Comparison of ENCODE assay signal across 34 cellular contexts in the genomic region with DNA sequence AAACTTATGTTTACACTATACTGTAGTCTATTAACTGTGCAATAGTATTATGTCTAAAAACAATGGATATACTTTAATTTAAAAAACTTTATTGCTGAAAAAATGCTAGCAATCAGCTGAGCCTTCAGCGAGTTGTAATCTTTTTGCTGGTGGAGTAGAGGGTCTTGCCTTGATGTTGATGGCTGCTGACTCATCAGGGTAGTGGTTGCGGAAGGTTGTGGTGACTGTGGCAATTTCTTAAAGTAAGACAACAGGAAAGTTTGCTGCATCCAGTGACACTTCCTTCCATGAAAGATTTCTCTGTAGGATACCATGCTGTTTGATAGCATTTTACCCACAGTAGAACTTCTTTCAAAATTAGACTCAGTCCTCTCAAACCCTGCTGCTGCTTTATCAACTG.
"Had no signal": no experiment of that assay in that cellular context is flagged by ENCODE, and none has a peak within 500 bp of the region (broad histone marks: within the 10 kb centered on the region; RNA-seq: fewer than 3 reads in every experiment).

No MANE protein-coding gene starts in this region.

- H3K9me3 Mint-ChIP-seq: activated CD4-positive, alpha-beta T cell treated with anti-CD3 and anti-CD28 coated beads, Interleukin-2, amount 10 ng/mL, durations not matched to agents 24 days and 14 days; activated naive CD8-positive, alpha-beta T cell treated with anti-CD3 and anti-CD28 coated beads for 36 hours; central memory CD8-positive, alpha-beta T cell had no signal

- H3K36me3 Mint-ChIP-seq: activated naive CD8-positive, alpha-beta T cell treated with anti-CD3 and anti-CD28 coated beads for 36 hours had no signal

- H3K4me1 ChIP-seq: ascending aorta, colonic mucosa, Peyer's patch, SJCRH30 had no signal

- H3K4me3 Mint-ChIP-seq: activated CD4-positive, alpha-beta T cell treated with anti-CD3 and anti-CD28 coated beads, Interleukin-2, amount 10 ng/mL, durations not matched to agents 24 days and 14 days; activated CD8-positive, alpha-beta T cell treated with anti-CD3 and anti-CD28 coated beads, Interleukin-2, amount 10 ng/mL, durations not matched to agents 7 days and 5 days; activated naive CD8-positive, alpha-beta T cell treated with anti-CD3 and anti-CD28 coated beads for 36 hours; central memory CD8-positive, alpha-beta T cell had no signal

- H3K4me3 ChIP-seq: ascending aorta, cardiac muscle cell, colonic mucosa, Peyer's patch, SJCRH30, SK-N-MC had no signal

- H3K4me1 Mint-ChIP-seq: central memory CD8-positive, alpha-beta T cell had no signal

- H3K27ac ChIP-seq: ascending aorta, cardiac muscle cell, colonic mucosa, KMS-11, Peyer's patch, RWPE1, SJCRH30, SK-N-MC had no signal

- DNase-seq: activated CD4-positive, alpha-beta T cell treated with anti-CD3 and anti-CD28 coated beads, Interleukin-2, amount 10 ng/mL, durations not matched to agents 24 days and 14 days; activated CD4-positive, alpha-beta T cell treated with anti-CD3 and anti-CD28 coated beads, Interleukin-2, amount 50 U/mL, for 48 hours; activated CD8-positive, alpha-beta memory T cell treated with anti-CD3 and anti-CD28 coated beads, Interleukin-2, amount 50 U/mL, for 4 hours; activated CD8-positive, alpha-beta T cell treated with anti-CD3 and anti-CD28 coated beads, Interleukin-2, amount 10 ng/mL, durations not matched to agents 7 days and 5 days; activated effector memory CD4-positive, alpha-beta T cell treated with Interleukin-2 at 50 U/mL for 16 hours; activated naive CD4-positive, alpha-beta T cell; activated naive CD4-positive, alpha-beta T cell treated with anti-CD3 and anti-CD28 coated beads, Interleukin-2, amount 50 U/mL, for 16 hours; activated naive CD8-positive, alpha-beta T cell treated with anti-CD3 and anti-CD28 coated beads for 36 hours; activated T-cell treated with anti-CD3 and anti-CD28 coated beads, Interleukin-2, amount 50 U/mL, for 48 hours; amniotic stem cell; colonic mucosa; MM.1S; NCI-H1092 treated with DMSO at 0.1 percent for 48 hours; NCI-H1417; NCI-H146; NCI-H187; NCI-H2029 treated with DMSO at 0.1 percent for 48 hours; NCI-H2107; NCI-H2171; NCI-H510A; NCI-H526; NCI-H748 treated with DMSO at 0.1 percent for 48 hours; NK-92 treated with Interleukin-12 subunit alpha and Interleukin-12 subunit beta, amount 100 ng/mL, for 24 hours; PC-3; Peyer's patch; SJCRH30; T1000 had no signal

- H3K9me3 ChIP-seq: ascending aorta, colonic mucosa, Peyer's patch, SJCRH30 had no signal

- H3K27ac Mint-ChIP-seq: activated CD4-positive, alpha-beta T cell treated with anti-CD3 and anti-CD28 coated beads, Interleukin-2, amount 10 ng/mL, durations not matched to agents 24 days and 14 days; activated CD8-positive, alpha-beta T cell treated with anti-CD3 and anti-CD28 coated beads, Interleukin-2, amount 10 ng/mL, durations not matched to agents 7 days and 5 days; activated naive CD8-positive, alpha-beta T cell treated with anti-CD3 and anti-CD28 coated beads for 36 hours had no signal

- H3K27me3 ChIP-seq: ascending aorta, cardiac muscle cell, colonic mucosa, Peyer's patch had no signal

- ATAC-seq: activated CD8-positive, alpha-beta T cell treated with anti-CD3 and anti-CD28 coated beads, Interleukin-2, amount 10 ng/mL, durations not matched to agents 7 days and 5 days; PC-3; Right ventricle myocardium inferior had no signal

- H3K36me3 ChIP-seq: ascending aorta, cardiac muscle cell, colonic mucosa, Peyer's patch, SJCRH30 had no signal
